Comparison of ENCODE assay signal across 8 cellular contexts in genomic region chr13:46797468-46798237, GRCh38. TPM values are rescaled to one million over a fixed set of nuclear protein-coding genes. Genes with fewer than 3 reads are reported as not detected.
DNase-seq lines count a peak whose midpoint lies in the region; ATAC-seq and TF ChIP-seq lines count a peak whose summit lies in the region.

No MANE protein-coding gene starts in this region.

- peaks cover 32% of the 10 kb centered on the region for H3K4me1 Mint-ChIP-seq in activated naive CD4-positive, alpha-beta T cell treated with anti-CD3 and anti-CD28 coated beads for 36 hours (ENCODE audit: low read depth)

- peaks cover 23% of the 10 kb centered on the region for H3K4me1 ChIP-seq in adipocyte (ENCODE audit: control insufficient read depth, insufficient read depth, low read length)

- no peak for DNase-seq in activated naive CD4-positive, alpha-beta T cell treated with anti-CD3 and anti-CD28 coated beads for 36 hours
- DNase-seq in activated naive CD4-positive, alpha-beta T cell treated with Interleukin-2 at 50 U/mL for 16 hours: no peak
- no peak for DNase-seq in adipocyte (ENCODE audit: low read depth)
- DNase-seq in kidney epithelial cell (ENCODE audit: low read depth): peak; percentile 14
- peak; percentile 24 for DNase-seq in stromal cell of bone marrow (ENCODE audit: low read depth)

- no peaks in the 10 kb centered on the region for H3K36me3 ChIP-seq in adipocyte (ENCODE audit: control insufficient read depth, insufficient read depth, low read length, severe bottlenecking)
- H3K36me3 ChIP-seq in kidney epithelial cell (ENCODE audit: control insufficient read depth, insufficient read depth, low read length): no peaks in the 10 kb centered on the region

- intact Hi-C loops in activated naive CD4-positive, alpha-beta T cell treated with anti-CD3 and anti-CD28 coated beads for 36 hours (cut with micrococcal nuclease): loop anchor here (1.0 to 10.0 kb wide), 9 partner anchors 15 to 1855 kb away; partner anchors contain the start of genes CYSLTR2, ITM2B, NUDT15 and ZC3H13

- H3K4me3 Mint-ChIP-seq in activated naive CD4-positive, alpha-beta T cell treated with anti-CD3 and anti-CD28 coated beads for 36 hours: peak overlapping the region; percentile 93

- peaks cover 15% of the 10 kb centered on the region for H3K36me3 Mint-ChIP-seq in activated naive CD4-positive, alpha-beta T cell treated with anti-CD3 and anti-CD28 coated beads for 36 hours (ENCODE audit: low read depth)

- TF ChIP-seq CTCF in kidney epithelial cell (IDR thresholded peaks at IDR 0.05; ENCODE audit: insufficient read depth, low read length, poor library complexity, severe bottlenecking): no peak

- H3K27me3 ChIP-seq in adipocyte (replicated peaks; ENCODE audit: control insufficient read depth, insufficient read depth, low read length) (no peaks in the 10 kb centered on the region), kidney epithelial cell (ENCODE audit: control insufficient read depth, insufficient read depth, low read length) (no peaks in the 10 kb centered on the region)

- peak overlapping the region; percentile 95 for H3K27ac Mint-ChIP-seq in activated naive CD4-positive, alpha-beta T cell treated with anti-CD3 and anti-CD28 coated beads for 36 hours

- no peaks in the 10 kb centered on the region for H3K27me3 Mint-ChIP-seq in activated naive CD4-positive, alpha-beta T cell treated with anti-CD3 and anti-CD28 coated beads for 36 hours (ENCODE audit: low read depth)

- ATAC-seq in GM19328 (IDR thresholded peaks at IDR 0.05; ENCODE audit: unreplicated experiment) (no peak), GM21381 (IDR thresholded peaks at IDR 0.05; ENCODE audit: unreplicated experiment) (no peak), HG02763 (IDR thresholded peaks at IDR 0.05; ENCODE audit: unreplicated experiment) (no peak)

- peak overlapping the region; percentile 95 for H3K4me3 ChIP-seq in adipocyte (ENCODE audit: low read length)
- peak overlapping the region; percentile 68 for H3K4me3 ChIP-seq in kidney epithelial cell (ENCODE audit: low read depth, low read length)

- H3K9me3 Mint-ChIP-seq in activated naive CD4-positive, alpha-beta T cell treated with anti-CD3 and anti-CD28 coated beads for 36 hours: no peaks in the 10 kb centered on the region

- no peaks in the 10 kb centered on the region for H3K9me3 ChIP-seq in adipocyte (ENCODE audit: control insufficient read depth, low read length)

- peak overlapping the region; percentile 96 for H3K9ac ChIP-seq in adipocyte (ENCODE audit: low read length)

- CTCF ChIA-PET in activated naive CD4-positive, alpha-beta T cell treated with anti-CD3 and anti-CD28 coated beads for 36 hours (lab: Charles Lee): interaction anchor here (1.2 kb wide), 1 partner anchor 246 kb away, joined by 4 read pairs; no protein-coding TSS in a partner anchor

RNA-seq across cellular contexts. Expression of gene ESD, which starts 0.7 kb away (rescaled TPM):
- 100 to 1,000 TPM; 150 to 153 TPM for total RNA-seq in activated naive CD4-positive, alpha-beta T cell treated with anti-CD3 and anti-CD28 coated beads for 36 hours
- 128 and 131 TPM in 2 replicates for total RNA-seq in kidney epithelial cell

Comparison
In these comparisons a context has a peak if more than half of its experiments do, and no peak if none do; other contexts are left out.
1. DNase-seq: peak in kidney epithelial cell (single experiment) and stromal cell of bone marrow (single experiment); none in activated naive CD4-positive, alpha-beta T cell treated with anti-CD3 and anti-CD28 coated beads for 36 hours (single experiment), activated naive CD4-positive, alpha-beta T cell treated with Interleukin-2 at 50 U/mL for 16 hours (single experiment) and adipocyte (single experiment).